In genomic region chr13:52617070-52618060, GRCh38 we compare ENCODE assay signal across 8 cellular contexts. TPM values are rescaled to one million over a fixed set of nuclear protein-coding genes. Genes with fewer than 3 reads are reported as not detected.
A peak's percentile ranks its signal among the peaks of the same experiment; 100 is the strongest.
DNase-seq lines count a peak whose midpoint lies in the region; ATAC-seq, FAIRE-seq and TF ChIP-seq lines count a peak whose summit lies in the region.

No MANE protein-coding gene starts in this region.

- in situ Hi-C loops in HepG2 (cut with HindIII; ENCODE audit: extremely low pct_ligation_motif_present, low pct_unique_long_range_greater_than_20kb): loop anchor here (10.0 to 25.0 kb wide), 2 partner anchors 187 to 520 kb away; no protein-coding TSS in a partner anchor

- peak; percentile 86 to 87 for TF ChIP-seq POLR2A in HepG2 (IDR thresholded peaks at IDR 0.05; ENCODE audit: insufficient read depth in 1 of 2, low read depth in 2 of 2, low read length in 2 of 2)

- peaks cover 14% of the 10 kb centered on the region for H3K4me1 Mint-ChIP-seq in activated CD4-positive, alpha-beta T cell treated with anti-CD3 and anti-CD28 coated beads, Interleukin-2, amount 10 ng/mL, durations not matched to agents 24 days and 14 days

- H3K4me1 ChIP-seq in HepG2 (ENCODE audit: insufficient read depth, low read length): peaks cover 12% of the 10 kb centered on the region

- intact Hi-C loops in activated CD4-positive, alpha-beta T cell treated with anti-CD3 and anti-CD28 coated beads, Interleukin-2, amount 10 ng/mL, durations not matched to agents 24 days and 14 days (cut with micrococcal nuclease): loop anchor here (1.0 to 10.0 kb wide), 4 partner anchors 35 to 423 kb away; partner anchors contain the start of genes CKAP2, PCDH8 and SUGT1
- intact Hi-C loops in HepG2 (cut with micrococcal nuclease; ENCODE audit: unreplicated experiment): loop anchor here (1.0 kb wide), 1 partner anchor 35 kb away; the partner anchor contains the start of gene SUGT1

- H3K27me3 ChIP-seq in HepG2 (ENCODE audit: control insufficient read depth in 1 of 2, insufficient read depth in 2 of 2, low read length in 2 of 2): no peaks in the 10 kb centered on the region; a peak in 1 of 5 replicates

- peak; percentile 56 for FAIRE-seq in HepG2 (lab: Jason Lieb, UNC)

- ATAC-seq in GM19351 (IDR thresholded peaks at IDR 0.05; ENCODE audit: unreplicated experiment): peak; percentile 90
- peak; percentile 92 for ATAC-seq in HG03469 (IDR thresholded peaks at IDR 0.05; ENCODE audit: unreplicated experiment)
- ATAC-seq in HepG2: peak; percentile 99

- no peaks in the 10 kb centered on the region for H3K36me3 ChIP-seq in HepG2 (replicated peaks in 1 of 2; ENCODE audit: control insufficient read depth in 1 of 2, insufficient read depth in 2 of 2, low read length in 2 of 2)

- TF ChIP-seq EP300 in HepG2 (IDR thresholded peaks at IDR 0.05; ENCODE audit: low read depth in 2 of 2, low read length in 2 of 2) (0 out of 4 replicates have a peak, but pooled peaks have one; percentile 15 to 53), HepG2 (CRISPR knock-in tag; IDR thresholded peaks at IDR 0.05; ENCODE audit: borderline replicate concordance) (no peak)

- H3K27ac Mint-ChIP-seq in activated CD4-positive, alpha-beta T cell treated with anti-CD3 and anti-CD28 coated beads, Interleukin-2, amount 10 ng/mL, durations not matched to agents 24 days and 14 days: peak overlapping the region; percentile 94

- BruUV-seq in HepG2 (replicated peaks; lab: Mats Ljungman, UMichigan): TSS peak; percentile 78

- CTCF ChIA-PET in HepG2 (lab: Yijun Ruan, JAX; ENCODE audit: low intra/inter-chr PET ratio, low total read pairs): no interaction called here

- H2AFZ ChIP-seq in HepG2 (ENCODE audit: low read length): peak overlapping the region; percentile 93

- POLR2A ChIA-PET in HepG2 (lab: Yijun Ruan, JAX): interaction anchor here (0.7 to 2.8 kb wide), 8 partner anchors 9 to 1164 kb away, joined by 3 to 94 read pairs (median 3); partner anchors contain the start of genes INTS6 and SUGT1

- peaks cover 3% of the 10 kb centered on the region for H3K9me3 Mint-ChIP-seq in activated CD4-positive, alpha-beta T cell treated with anti-CD3 and anti-CD28 coated beads, Interleukin-2, amount 10 ng/mL, durations not matched to agents 24 days and 14 days

- under 1% methylated on average over 25 of the region's 51 CpGs for WGBS in HepG2 (ENCODE audit: low lambda C conversion rate)

- H3K27me3 Mint-ChIP-seq in activated CD4-positive, alpha-beta T cell treated with anti-CD3 and anti-CD28 coated beads, Interleukin-2, amount 10 ng/mL, durations not matched to agents 24 days and 14 days: peaks cover 9% of the 10 kb centered on the region

- H3K9me3 ChIP-seq in HepG2 (ENCODE audit: low read length): no peaks in the 10 kb centered on the region

- peak overlapping the region; percentile 56 for H3K27ac ChIP-seq in C4-2B
- peak overlapping the region; percentile 54 for H3K27ac ChIP-seq in HepG2 (ENCODE audit: extremely low read length, insufficient read depth, low read length)

- TF ChIP-seq RAD21 in HepG2 (CRISPR knock-in tag; IDR thresholded peaks at IDR 0.05): peak; percentile 9; the same call in 1 of the 2 replicates

- peaks cover 19% of the 10 kb centered on the region for H3K79me2 ChIP-seq in HepG2 (ENCODE audit: insufficient read depth, low read length)

- peaks cover 5% of the 10 kb centered on the region for H3K36me3 Mint-ChIP-seq in activated CD4-positive, alpha-beta T cell treated with anti-CD3 and anti-CD28 coated beads, Interleukin-2, amount 10 ng/mL, durations not matched to agents 24 days and 14 days (ENCODE audit: low read depth)

- no peaks in the 10 kb centered on the region for H4K20me1 ChIP-seq in HepG2 (ENCODE audit: insufficient read depth, low read length)

- H3K4me3 Mint-ChIP-seq in activated CD4-positive, alpha-beta T cell treated with anti-CD3 and anti-CD28 coated beads, Interleukin-2, amount 10 ng/mL, durations not matched to agents 24 days and 14 days: peak overlapping the region; percentile 94

- H3K4me3 ChIP-seq in HepG2 (replicated peaks in 1 of 3; ENCODE audit: insufficient read depth in 1 of 3, low read depth in 2 of 3, low read length in 3 of 3): peak overlapping the region; percentile 81 to 100 (median 89)

- H3K4me2 ChIP-seq in HepG2 (ENCODE audit: low read depth, low read length): peak overlapping the region; percentile 63

- H3K9ac ChIP-seq in HepG2 (ENCODE audit: insufficient read depth, low read depth, low read length): peak overlapping the region; percentile 83

- no peak for TF ChIP-seq CTCF in C4-2B (conservative IDR thresholded peaks at IDR 0.05)
- no peak for TF ChIP-seq CTCF in HepG2 (CRISPR knock-in tag; IDR thresholded peaks at IDR 0.05)

- DNase-seq in NCI-H526 (lab: John Stamatoyannopoulos, UW): peak; percentile 90 to 97
- peak; percentile 95 for DNase-seq in activated CD4-positive, alpha-beta T cell treated with anti-CD3 and anti-CD28 coated beads, Interleukin-2, amount 10 ng/mL, durations not matched to agents 24 days and 14 days
- DNase-seq in dedifferentiated amniotic fluid mesenchymal stem cell (ENCODE audit: extremely low spot score): peak; percentile 75
- DNase-seq in HepG2 (ENCODE audit: low spot score): peak; percentile 82
- peak; percentile 81 to 83 for DNase-seq in stimulated activated CD4-positive, alpha-beta T cell treated with anti-CD3 and anti-CD28 coated beads, Interleukin-2, amount 100 ng/mL, for 48 hours

RNA-seq across cellular contexts. Expression of gene HNRNPA1L2, which starts 24.9 kb away (rescaled TPM):
- total RNA-seq in activated CD4-positive, alpha-beta T cell treated with anti-CD3 and anti-CD28 coated beads, Interleukin-2, amount 10 ng/mL, durations not matched to agents 24 days and 14 days: 8.9 TPM in 2 replicates
- total RNA-seq in HepG2 (2016; rRNA removed; fragmentation: Illumina TruSeq; extraction: Trizol): 7.1 and 7.7 TPM in 2 replicates
- 1.3 and 1.4 TPM in 2 replicates for total RNA-seq in HepG2 (2016; cell fraction: cytosol; rRNA removed; fragmentation: Illumina TruSeq; extraction: Trizol; ENCODE audit: low read depth)
- 7.2 and 7.8 TPM in 2 replicates for total RNA-seq in HepG2 (2016; cell fraction: insoluble cytoplasmic fraction; rRNA removed; fragmentation: Illumina TruSeq; extraction: Trizol)
- 4.5 TPM in 2 replicates for total RNA-seq in HepG2 (2016; cell fraction: membrane; rRNA removed; fragmentation: Illumina TruSeq; extraction: Trizol)
- 6.4 and 6.6 TPM in 2 replicates for total RNA-seq in HepG2 (2016; cell fraction: nucleus; rRNA removed; fragmentation: Illumina TruSeq; extraction: Trizol)
- 3.1 and 3.6 TPM in 2 replicates for polyA plus RNA-seq in HepG2 (2011; rRNA removed)
- 2.0 and 3.9 TPM in 2 replicates for polyA plus RNA-seq in HepG2 (2011; cell fraction: cytosol; rRNA removed)
- polyA plus RNA-seq in HepG2 (2011; cell fraction: nucleus; rRNA removed): 3.2 and 5.4 TPM in 2 replicates
- 10.3 and 11.8 TPM in 2 replicates for polyA plus RNA-seq in HepG2 (2012)
- 1.7 and 2.8 TPM in 2 replicates for polyA plus RNA-seq in HepG2 (2016; cell fraction: cytosol; fragmentation: Illumina TruSeq; extraction: Trizol; ENCODE audit: low read depth)
- polyA plus RNA-seq in HepG2 (2016; cell fraction: insoluble cytoplasmic fraction; fragmentation: Illumina TruSeq; extraction: Trizol; ENCODE audit: low read depth): 13.5 and 15.9 TPM in 2 replicates
- polyA plus RNA-seq in HepG2 (2016; cell fraction: membrane; fragmentation: Illumina TruSeq; extraction: Trizol; ENCODE audit: low read depth): 5.0 and 6.1 TPM in 2 replicates
- polyA plus RNA-seq in HepG2 (2016; cell fraction: nucleus; fragmentation: Illumina TruSeq; extraction: Trizol; ENCODE audit: insufficient read depth, low read depth): 17.9 and 18.5 TPM in 2 replicates
- 0.30 and 1.6 TPM in 2 replicates for polyA minus RNA-seq in HepG2 (2011; rRNA and poly(A)+ RNA removed; ENCODE audit: low replicate concordance)
- polyA minus RNA-seq in HepG2 (2011; cell fraction: cytosol; rRNA and poly(A)+ RNA removed): 0.69 TPM in 1 of 2 replicates, not detected in the other
- 8.0 and 11.7 TPM in 2 replicates for polyA minus RNA-seq in HepG2 (2011; cell fraction: nucleus; rRNA and poly(A)+ RNA removed)

RNA-seq across cellular contexts. Expression of gene SUGT1, which starts 35.3 kb away (rescaled TPM):
- total RNA-seq in activated CD4-positive, alpha-beta T cell treated with anti-CD3 and anti-CD28 coated beads, Interleukin-2, amount 10 ng/mL, durations not matched to agents 24 days and 14 days: 71.2 and 77.8 TPM in 2 replicates
- total RNA-seq in HepG2 (2016; rRNA removed; fragmentation: Illumina TruSeq; extraction: Trizol): 71.2 and 113 TPM in 2 replicates
- total RNA-seq in HepG2 (2016; cell fraction: cytosol; rRNA removed; fragmentation: Illumina TruSeq; extraction: Trizol; ENCODE audit: low read depth): 29.1 and 29.3 TPM in 2 replicates
- 71.6 and 119 TPM in 2 replicates for total RNA-seq in HepG2 (2016; cell fraction: insoluble cytoplasmic fraction; rRNA removed; fragmentation: Illumina TruSeq; extraction: Trizol)
- total RNA-seq in HepG2 (2016; cell fraction: membrane; rRNA removed; fragmentation: Illumina TruSeq; extraction: Trizol): 37.8 and 38.6 TPM in 2 replicates
- 38.3 and 46.1 TPM in 2 replicates for total RNA-seq in HepG2 (2016; cell fraction: nucleus; rRNA removed; fragmentation: Illumina TruSeq; extraction: Trizol)
- 17.4 and 23.1 TPM in 2 replicates for polyA plus RNA-seq in HepG2 (2011; rRNA removed)
- 14.0 and 15.7 TPM in 2 replicates for polyA plus RNA-seq in HepG2 (2011; cell fraction: cytosol; rRNA removed)
- polyA plus RNA-seq in HepG2 (2011; cell fraction: nucleus; rRNA removed): 8.9 and 11.4 TPM in 2 replicates
- polyA plus RNA-seq in HepG2 (2012): 38.9 and 47.7 TPM in 2 replicates
- 34.3 and 35.9 TPM in 2 replicates for polyA plus RNA-seq in HepG2 (2016; cell fraction: cytosol; fragmentation: Illumina TruSeq; extraction: Trizol; ENCODE audit: low read depth)
- 114 and 117 TPM in 2 replicates for polyA plus RNA-seq in HepG2 (2016; cell fraction: insoluble cytoplasmic fraction; fragmentation: Illumina TruSeq; extraction: Trizol; ENCODE audit: low read depth)
- 33.9 and 34.2 TPM in 2 replicates for polyA plus RNA-seq in HepG2 (2016; cell fraction: membrane; fragmentation: Illumina TruSeq; extraction: Trizol; ENCODE audit: low read depth)
- 45.9 and 47.6 TPM in 2 replicates for polyA plus RNA-seq in HepG2 (2016; cell fraction: nucleus; fragmentation: Illumina TruSeq; extraction: Trizol; ENCODE audit: insufficient read depth, low read depth)
- 15.3 and 25.1 TPM in 2 replicates for polyA minus RNA-seq in HepG2 (2011; rRNA and poly(A)+ RNA removed; ENCODE audit: low replicate concordance)
- 11.3 and 12.1 TPM in 2 replicates for polyA minus RNA-seq in HepG2 (2011; cell fraction: cytosol; rRNA and poly(A)+ RNA removed)
- 40.0 and 48.8 TPM in 2 replicates for polyA minus RNA-seq in HepG2 (2011; cell fraction: nucleus; rRNA and poly(A)+ RNA removed)

Comparison
In these comparisons a context has a peak if more than half of its experiments do, and no peak if none do; other contexts are left out.
1. Peak in every context shown above with its lines: DNase-seq, ATAC-seq, H3K4me3 ChIP-seq and H3K27ac ChIP-seq.